In genomic region chr3:184725176-184725575, GRCh38 we compare ENCODE assay signal across 29 cellular contexts.
"Had no signal": no experiment of that assay in that cellular context is flagged by ENCODE, and none has a peak within 500 bp of the region (broad histone marks: within the 10 kb centered on the region; RNA-seq: fewer than 3 reads in every experiment).

No MANE protein-coding gene starts in this region.

- ATAC-seq: activated T-cell treated with anti-CD3 and anti-CD28 coated beads, Interleukin-2, amount 50 U/mL, for 4 hours; activated T-helper 17 cell treated with anti-CD3 and anti-CD28 coated beads, Interleukin-2, amount 50 U/mL, for 72 hours; left colon; sciatic nerve; stimulated activated effector memory CD8-positive, alpha-beta T cell treated with anti-CD3 and anti-CD28 coated beads, Interleukin-12 subunit alpha, Interleukin-12 subunit beta, amount 100 ng/mL, for 72 hours; stimulated activated naive CD8-positive, alpha-beta T cell treated with anti-CD3 and anti-CD28 coated beads, Interleukin-15, amount 100 ng/mL, for 72 hours; T-helper 17 cell; upper lobe of right lung had no signal

- H3K27ac ChIP-seq: esophagus squamous epithelium, neutrophil, ovary, skin epidermis, upper lobe of right lung, WERI-Rb-1 had no signal

- FAIRE-seq: astrocyte, kidney had no signal

- H3K27me3 ChIP-seq: esophagus squamous epithelium, neutrophil, ovary, upper lobe of right lung had no signal

- H3K9me3 ChIP-seq: esophagus squamous epithelium, neutrophil, ovary, upper lobe of right lung had no signal

- DNase-seq: activated CD4-positive, alpha-beta memory T cell treated with anti-CD3 and anti-CD28 coated beads for 36 hours; activated CD4-positive, alpha-beta T cell treated with anti-CD3 and anti-CD28 coated beads, Interleukin-2, amount 10 ng/mL, durations not matched to agents 24 days and 14 days; activated CD4-positive, CD25-positive, alpha-beta regulatory T cell treated with anti-CD3 and anti-CD28 coated beads, Interleukin-2, amount 50 U/mL, for 72 hours; activated gamma-delta T cell treated with Interleukin-2 at 50 U/mL for 16 hours; activated naive CD4-positive, alpha-beta T cell treated with anti-CD3 and anti-CD28 coated beads, Interleukin-2, amount 50 U/mL, for 16 hours; activated T-cell treated with anti-CD3 and anti-CD28 coated beads, Interleukin-2, amount 50 U/mL, for 4 hours; amniotic stem cell; effector CD4-positive, alpha-beta T cell; esophagus squamous epithelium; foreskin melanocyte; immature natural killer cell; kidney; left colon; nephron progenitor cell; ovary; stimulated activated CD4-positive, alpha-beta T cell treated with anti-CD3 and anti-CD28 coated beads, Interleukin-12 subunit alpha, Interleukin-12 subunit beta, amount 100 ng/mL, for 4 hours; stimulated activated CD4-positive, alpha-beta T cell treated with anti-CD3 and anti-CD28 coated beads, Interleukin-4, amount 100 ng/mL, for 1 hour; stimulated activated naive CD8-positive, alpha-beta T cell treated with anti-CD3 and anti-CD28 coated beads, Interleukin-15, amount 100 ng/mL, for 72 hours; substantia nigra; T-helper 17 cell; T1000; upper lobe of right lung; WERI-Rb-1 had no signal

- H3K4me1 ChIP-seq: upper lobe of right lung had no signal

- H3K36me3 ChIP-seq: esophagus squamous epithelium, neutrophil, ovary, upper lobe of right lung, WERI-Rb-1 had no signal

- H3K4me3 ChIP-seq: esophagus squamous epithelium, ovary, skin epidermis, upper lobe of right lung had no signal
